Comparison of ENCODE assay signal across 8 cellular contexts in genomic region chr2:202033317-202034248, GRCh38. TPM values are rescaled to one million over a fixed set of nuclear protein-coding genes. Genes with fewer than 3 reads are reported as not detected.
A peak's percentile ranks its signal among the peaks of the same experiment; 100 is the strongest.
DNase-seq lines count a peak whose midpoint lies in the region; ATAC-seq, FAIRE-seq and TF ChIP-seq lines count a peak whose summit lies in the region.

Gene FZD7, plus strand, starts transcription at chr2:202033855. Its CDS starts 793 bp downstream, at chr2:202034648.

- H3K9me3 ChIP-seq in SU-DHL-6 (ENCODE audit: insufficient read depth, low read length) (no peaks in the 10 kb centered on the region), cardiac muscle cell (ENCODE audit: low read depth) (no peaks in the 10 kb centered on the region), trophoblast cell (ENCODE audit: insufficient read depth, low read depth, low read length) (peaks cover 11% of the 10 kb centered on the region), tibial nerve (no peaks in the 10 kb centered on the region)

- TF ChIP-seq EP300 in tibial nerve (IDR thresholded peaks at IDR 0.05), result peak in 1 of 2 donors; percentile 80

- no peak for TF ChIP-seq CTCF in GM23338 (conservative IDR thresholded peaks at IDR 0.05; ENCODE audit: low read depth in 2 of 2)
- TF ChIP-seq CTCF in LNCAP (IDR thresholded peaks at IDR 0.05), result peak; percentile 13; the same call in 1 of the 2 replicates
- no peak for TF ChIP-seq CTCF in SU-DHL-6 (IDR thresholded peaks at IDR 0.05; ENCODE audit: insufficient read depth, low read length, poor library complexity, severe bottlenecking)
- peak; percentile 30 for TF ChIP-seq CTCF in cardiac muscle cell (IDR thresholded peaks at IDR 0.05; ENCODE audit: low read depth, low read length)
- peak in 2 of 5 experiments; percentile 18 to 31 for TF ChIP-seq CTCF in tibial nerve (IDR thresholded peaks at IDR 0.05)

- H4K8ac ChIP-seq in trophoblast cell (ENCODE audit: low read depth, low read length), result peak within 1 kb of the TSS; percentile 96

- peaks cover 19% of the 10 kb centered on the region for H3K27me3 Mint-ChIP-seq in GM23338 (ENCODE audit: insufficient read depth, low read depth, poor library complexity)
- peaks cover 36% of the 10 kb centered on the region for H3K27me3 Mint-ChIP-seq in activated naive CD8-positive, alpha-beta T cell treated with anti-CD3 and anti-CD28 coated beads, Interleukin-2, amount 50 U/mL, for 24 hours

- no CpG with 5 or more reads among the region's 109 CpGs for WGBS in trophoblast cell (ENCODE audit: extremely low coverage, insufficient coverage, insufficient read length)
- WGBS in tibial nerve, 2 donors, result 0% methylated on average over 72 to 90 of the region's 109 CpGs

- peak within 1 kb of the TSS; percentile 85 for H2BK12ac ChIP-seq in trophoblast cell (ENCODE audit: low read length)

- peak; percentile 11 for FAIRE-seq in G401.6 (lab: Jason Lieb, UNC)

- H3K14ac ChIP-seq in trophoblast cell (ENCODE audit: low read length), result peak within 1 kb of the TSS; percentile 86

- peak; percentile 42 for ATAC-seq in GM23338
- ATAC-seq in activated naive CD8-positive, alpha-beta T cell treated with anti-CD3 and anti-CD28 coated beads, Interleukin-2, amount 50 U/mL, for 24 hours, result peak; percentile 76

- peak within 1 kb of the TSS; percentile 78 for H2BK120ac ChIP-seq in trophoblast cell (ENCODE audit: insufficient read depth, low read length, poor library complexity)

- peaks cover 7% of the 10 kb centered on the region for H3K36me3 Mint-ChIP-seq in GM23338 (ENCODE audit: low read depth)
- no peaks in the 10 kb centered on the region for H3K36me3 Mint-ChIP-seq in activated naive CD8-positive, alpha-beta T cell treated with anti-CD3 and anti-CD28 coated beads, Interleukin-2, amount 50 U/mL, for 24 hours (ENCODE audit: low read depth)

- TF ChIP-seq POLR2A in tibial nerve (IDR thresholded peaks at IDR 0.05), result peak; percentile 82 to 85

- DNase-seq in GM23338 (ENCODE audit: low spot score) (peak; percentile 96), cardiac muscle cell (ENCODE audit: low read depth in 1 of 2, low spot score in 1 of 2) (peak; percentile 95), trophoblast cell (peak; percentile 84 to 90), tibial nerve (ENCODE audit: low spot score in 2 of 2) (peak; percentile 88 to 90)
- DNase-seq in activated naive CD8-positive, alpha-beta T cell treated with anti-CD3 and anti-CD28 coated beads, Interleukin-2, amount 50 U/mL, for 24 hours, result peak; percentile 86

- H3K27ac Mint-ChIP-seq in GM23338, result peak within 1 kb of the TSS; percentile 99
- H3K27ac Mint-ChIP-seq in activated naive CD8-positive, alpha-beta T cell treated with anti-CD3 and anti-CD28 coated beads, Interleukin-2, amount 50 U/mL, for 24 hours, result no peak within 1 kb of the TSS

- peaks cover 31% of the 10 kb centered on the region for H3K4me1 ChIP-seq in GM23338 (ENCODE audit: insufficient read depth)
- peaks cover 18% of the 10 kb centered on the region for H3K4me1 ChIP-seq in cardiac muscle cell (ENCODE audit: low read depth)
- H3K4me1 ChIP-seq in trophoblast cell (ENCODE audit: control insufficient read depth in 1 of 2, insufficient read depth in 2 of 2, low read length in 2 of 2), result peaks cover 12 to 21% of the 10 kb centered on the region in 2 experiments
- H3K4me1 ChIP-seq in tibial nerve, result peaks cover 0 to 65% (median 14%) of the 10 kb centered on the region in 4 donors

- peak within 1 kb of the TSS; percentile 94 for H4K91ac ChIP-seq in trophoblast cell (ENCODE audit: low read depth, low read length)

- peak within 1 kb of the TSS; percentile 95 for H4K12ac ChIP-seq in trophoblast cell (ENCODE audit: low read depth, low read length)

- H3K4me3 ChIP-seq in GM23338, result peak within 1 kb of the TSS; percentile 97
- peak within 1 kb of the TSS; percentile 59 for H3K4me3 ChIP-seq in SU-DHL-6 (ENCODE audit: insufficient read depth, low read length, poor library complexity, severe bottlenecking)
- H3K4me3 ChIP-seq in cardiac muscle cell, result peak within 1 kb of the TSS; percentile 86
- peak within 1 kb of the TSS; percentile 80 for H3K4me3 ChIP-seq in trophoblast cell (ENCODE audit: low read depth, low read length)
- peak within 1 kb of the TSS; percentile 64 to 88 (median 70) for H3K4me3 ChIP-seq in tibial nerve

- H3F3A ChIP-seq in GM23338 (replicated peaks; ENCODE audit: low read depth), result peaks cover 33% of the 10 kb centered on the region
- no peaks in the 10 kb centered on the region for H3F3A ChIP-seq in SU-DHL-6 (ENCODE audit: insufficient read depth)

- H3K36me3 ChIP-seq in GM23338 (ENCODE audit: insufficient read depth) (peaks cover 20% of the 10 kb centered on the region; the same call in 1 of the 2 replicates), SU-DHL-6 (ENCODE audit: low read length) (no peaks in the 10 kb centered on the region), cardiac muscle cell (no peaks in the 10 kb centered on the region), trophoblast cell (ENCODE audit: control insufficient read depth in 1 of 2, insufficient read depth in 2 of 2, low read length in 2 of 2) (no peaks in the 10 kb centered on the region), tibial nerve (peaks cover 0 to 4% (median 0%) of the 10 kb centered on the region in 3 donors)

- peak within 1 kb of the TSS; percentile 91 for H3K18ac ChIP-seq in trophoblast cell (ENCODE audit: low read length)

- H3K4me3 Mint-ChIP-seq in GM23338, result peak within 1 kb of the TSS; percentile 98
- H3K4me3 Mint-ChIP-seq in activated naive CD8-positive, alpha-beta T cell treated with anti-CD3 and anti-CD28 coated beads, Interleukin-2, amount 50 U/mL, for 24 hours, result peak within 1 kb of the TSS; percentile 79

- no peak within 1 kb of the TSS for H2AFZ ChIP-seq in GM23338
- H2AFZ ChIP-seq in SU-DHL-6 (ENCODE audit: low read depth, low read length, severe bottlenecking), result peak within 1 kb of the TSS; percentile 85
- peak within 1 kb of the TSS; percentile 84 for H2AFZ ChIP-seq in trophoblast cell (ENCODE audit: insufficient read depth, low read length, poor library complexity)

- H3K9ac ChIP-seq in SU-DHL-6 (ENCODE audit: low read length), result peak within 1 kb of the TSS; percentile 55
- peak within 1 kb of the TSS; percentile 81 for H3K9ac ChIP-seq in trophoblast cell (ENCODE audit: low read length)

- peaks cover 4% of the 10 kb centered on the region; the same call in 1 of the 3 replicates for H3K9me3 Mint-ChIP-seq in GM23338
- H3K9me3 Mint-ChIP-seq in activated naive CD8-positive, alpha-beta T cell treated with anti-CD3 and anti-CD28 coated beads, Interleukin-2, amount 50 U/mL, for 24 hours, result no peaks in the 10 kb centered on the region

- peak within 1 kb of the TSS; percentile 32 for H3K4ac ChIP-seq in trophoblast cell (ENCODE audit: low read depth, low read length)

- peaks cover 29% of the 10 kb centered on the region for H3K4me1 Mint-ChIP-seq in GM23338
- peaks cover 11% of the 10 kb centered on the region for H3K4me1 Mint-ChIP-seq in activated naive CD8-positive, alpha-beta T cell treated with anti-CD3 and anti-CD28 coated beads, Interleukin-2, amount 50 U/mL, for 24 hours

- peaks cover 14% of the 10 kb centered on the region for H3K79me1 ChIP-seq in trophoblast cell (ENCODE audit: low read length)

- H3K23ac ChIP-seq in trophoblast cell (ENCODE audit: low read length), result no peak within 1 kb of the TSS

- H3K79me2 ChIP-seq in GM23338 (replicated peaks; ENCODE audit: insufficient read depth), result peaks cover 62% of the 10 kb centered on the region
- no peaks in the 10 kb centered on the region for H3K79me2 ChIP-seq in SU-DHL-6 (ENCODE audit: insufficient read depth, low read length)
- H3K79me2 ChIP-seq in trophoblast cell (ENCODE audit: control insufficient read depth, insufficient read depth, low read length, poor library complexity), result peaks cover 9% of the 10 kb centered on the region

- H3K27me3 ChIP-seq in GM23338 (ENCODE audit: insufficient read depth) (0 out of 2 replicates have a peak, but pooled peaks cover 5% of the 10 kb centered on the region), SU-DHL-6 (ENCODE audit: low read length) (no peaks in the 10 kb centered on the region), cardiac muscle cell (peaks cover 35% of the 10 kb centered on the region), trophoblast cell (ENCODE audit: insufficient read depth, low read length) (peaks cover 28% of the 10 kb centered on the region), tibial nerve (peaks cover 0 to 3% of the 10 kb centered on the region in 2 donors)

- peak within 1 kb of the TSS; percentile 98 for H2BK5ac ChIP-seq in trophoblast cell (ENCODE audit: low read depth, low read length, poor library complexity)

- peak within 1 kb of the TSS; percentile 99 for H3K27ac ChIP-seq in GM23338 (ENCODE audit: low read depth)
- H3K27ac ChIP-seq in SU-DHL-6 (ENCODE audit: low read depth, low read length), result no peak within 1 kb of the TSS
- H3K27ac ChIP-seq in cardiac muscle cell, result peak within 1 kb of the TSS; percentile 94
- peak within 1 kb of the TSS; percentile 88 for H3K27ac ChIP-seq in trophoblast cell (ENCODE audit: low read depth, low read length)
- H3K27ac ChIP-seq in tibial nerve, result peak within 1 kb of the TSS; percentile 84 to 99 (median 94)

- no peak within 1 kb of the TSS for H2AK5ac ChIP-seq in trophoblast cell (ENCODE audit: low read length)

- no peaks in the 10 kb centered on the region for H3K9me2 ChIP-seq in GM23338 (ENCODE audit: insufficient read depth)
- H3K9me2 ChIP-seq in SU-DHL-6 (replicated peaks; ENCODE audit: insufficient read depth, low read length), result no peaks in the 10 kb centered on the region

- H4K20me1 ChIP-seq in GM23338 (replicated peaks; ENCODE audit: insufficient read depth) (peaks cover 24% of the 10 kb centered on the region), SU-DHL-6 (ENCODE audit: low read depth, low read length) (no peaks in the 10 kb centered on the region)

- H3K4me2 ChIP-seq in GM23338, result peak within 1 kb of the TSS; percentile 88
- H3K4me2 ChIP-seq in SU-DHL-6 (ENCODE audit: low read depth, low read length, poor library complexity, severe bottlenecking), result peak within 1 kb of the TSS; percentile 64
- peak within 1 kb of the TSS; percentile 99 for H3K4me2 ChIP-seq in trophoblast cell (ENCODE audit: low read length)

TF ChIP-seq in GM23338, 12 proteins besides CTCF, POLR2A, EP300 and RAD21 (continues in another document):
- TF ChIP-seq ETS1 (IDR thresholded peaks at IDR 0.05) (no peak), CREB1 (CRISPR knock-in tag; IDR thresholded peaks at IDR 0.05; ENCODE audit: low read depth) (0 out of 2 replicates have a peak, but pooled peaks have one; percentile 5)

RNA-seq across cellular contexts. Expression of gene FZD7, which starts in this region (rescaled TPM):
- total RNA-seq in GM23338 (2014; rRNA removed; shearing (Covaris generic)), result 404 and 435 TPM in 2 replicates
- polyA plus RNA-seq in GM23338 (2016; fragmentation: Nextera tagmentation; extraction: Ambion mirVana) (164 and 188 TPM in 2 replicates), cardiac muscle cell (9.4 and 13.4 TPM in 2 replicates)
- total RNA-seq in cardiac muscle cell (21.4 and 21.8 TPM in 2 replicates), tibial nerve (10 to 100 TPM in 2 of 4 donors, 1 to 10 TPM in 2; 7.2 to 14.2 (median 11.1) TPM)
- polyA plus RNA-seq in trophoblast cell (2013), result 8.7 and 9.3 TPM in 2 replicates

Comparison
In these comparisons a context has a peak if more than half of its experiments do, and no peak if none do; other contexts are left out.
1. RNA of gene FZD7 (total RNA-seq): 404 to 435 TPM in GM23338; 21.4 to 21.8 TPM in cardiac muscle cell and 7.2 to 14.2 TPM in tibial nerve; every median in the first group is over 10 times any median in the second.
2. RNA of gene FZD7 (polyA plus RNA-seq): 164 to 188 TPM in GM23338; 9.4 to 13.4 TPM in cardiac muscle cell; every median in the first group is over 10 times any median in the second.
3. CTCF ChIP-seq: peak in LNCAP (single experiment) and cardiac muscle cell (single experiment); none in GM23338 (0 of 2) and SU-DHL-6 (single experiment).
4. Peak in every context shown above with its lines, with median percentiles within 50 percentile points of each other: DNase-seq, H3K4me2 ChIP-seq and H3K4me3 ChIP-seq.